Comparison of ENCODE assay signal across 8 cellular contexts in genomic region chr4:55396305-55397023, GRCh38. TPM values are rescaled to one million over a fixed set of nuclear protein-coding genes. Genes with fewer than 3 reads are reported as not detected.
DNase-seq lines count a peak whose midpoint lies in the region; ATAC-seq and TF ChIP-seq lines count a peak whose summit lies in the region.

No MANE protein-coding gene starts in this region.

- peak overlapping the region; percentile 87 to 97 for H3K27ac Mint-ChIP-seq in natural killer cell treated with Interleukin-12 subunit alpha and Interleukin-12 subunit beta and Interleukin-15 and Interleukin-18, amount 100 ng/mL, for 72 hours

- ATAC-seq in HG02840 (IDR thresholded peaks at IDR 0.05; ENCODE audit: low FRiP score, unreplicated experiment) (peak; percentile 39), upper lobe of right lung (peak; percentile 53)
- peak; percentile 11 to 46 for ATAC-seq in natural killer cell treated with Interleukin-12 subunit alpha and Interleukin-12 subunit beta and Interleukin-15 and Interleukin-18, amount 100 ng/mL, for 72 hours

- no peaks in the 10 kb centered on the region for H3K9me3 ChIP-seq in upper lobe of right lung

- H3K4me3 Mint-ChIP-seq in natural killer cell treated with Interleukin-12 subunit alpha and Interleukin-12 subunit beta and Interleukin-15 and Interleukin-18, amount 100 ng/mL, for 72 hours: peak overlapping the region; percentile 97

- H3K27me3 ChIP-seq in upper lobe of right lung: no peaks in the 10 kb centered on the region

- peaks cover 32% of the 10 kb centered on the region for H3K36me3 Mint-ChIP-seq in natural killer cell treated with Interleukin-12 subunit alpha and Interleukin-12 subunit beta and Interleukin-15 and Interleukin-18, amount 100 ng/mL, for 72 hours

- intact Hi-C loops in upper lobe of right lung (cut with DNase I): no loop called here

- DNase-seq in SIG-M5 treated with dmso at 0.1 percent for 504 hours (lab: John Stamatoyannopoulos, UW; ENCODE audit: unreplicated experiment) (peak; percentile 27), SIG-M5 (lab: John Stamatoyannopoulos, UW) (no peak), NCI-H526 treated with DMSO at 0.1 percent for 48 hours (lab: John Stamatoyannopoulos, UW) (peak; percentile 36), activated T-helper 1 cell treated with Interleukin-2 at 50 U/mL for 16 hours (ENCODE audit: low read depth) (peak; percentile 3), fibroblast of mammary gland (ENCODE audit: low read depth) (peak; percentile 43), upper lobe of right lung (peak; percentile 80)
- no peak for DNase-seq in natural killer cell treated with Interleukin-12 subunit alpha and Interleukin-12 subunit beta and Interleukin-15 and Interleukin-18, amount 100 ng/mL, for 72 hours (ENCODE audit: low spot score)

- peak overlapping the region; percentile 77 for H3K4me3 ChIP-seq in fibroblast of mammary gland (ENCODE audit: control insufficient read depth, low read depth, low read length)
- peak overlapping the region; percentile 99 for H3K4me3 ChIP-seq in upper lobe of right lung

- H3K4me1 Mint-ChIP-seq in natural killer cell treated with Interleukin-12 subunit alpha and Interleukin-12 subunit beta and Interleukin-15 and Interleukin-18, amount 100 ng/mL, for 72 hours (ENCODE audit: low read depth in 2 of 2): peaks cover 35 to 47% of the 10 kb centered on the region in 2 donors

- H3K36me3 ChIP-seq in upper lobe of right lung: peaks cover 20% of the 10 kb centered on the region

- peaks cover 29% of the 10 kb centered on the region for H3K4me1 ChIP-seq in upper lobe of right lung

- peak overlapping the region; percentile 98 for H3K27ac ChIP-seq in upper lobe of right lung

- no peaks in the 10 kb centered on the region for H3K9me3 Mint-ChIP-seq in natural killer cell treated with Interleukin-12 subunit alpha and Interleukin-12 subunit beta and Interleukin-15 and Interleukin-18, amount 100 ng/mL, for 72 hours

- no peaks in the 10 kb centered on the region for H3K27me3 Mint-ChIP-seq in natural killer cell treated with Interleukin-12 subunit alpha and Interleukin-12 subunit beta and Interleukin-15 and Interleukin-18, amount 100 ng/mL, for 72 hours

- TF ChIP-seq CTCF in fibroblast of mammary gland (conservative IDR thresholded peaks at IDR 0.05; ENCODE audit: control insufficient read depth, insufficient read depth, low read depth, low read length): no peak
- no peak for TF ChIP-seq CTCF in upper lobe of right lung (IDR thresholded peaks at IDR 0.05)

RNA-seq across cellular contexts. Expression of gene TMEM165, which starts 0.7 kb away (rescaled TPM):
- total RNA-seq in natural killer cell treated with Interleukin-12 subunit alpha and Interleukin-12 subunit beta and Interleukin-15 and Interleukin-18, amount 100 ng/mL, for 72 hours: 100 to 1,000 TPM; 134 to 157 TPM
- total RNA-seq in upper lobe of right lung: 141 TPM

RNA-seq across cellular contexts. Expression of gene SRD5A3, which starts 50.4 kb away (rescaled TPM):
- total RNA-seq in natural killer cell treated with Interleukin-12 subunit alpha and Interleukin-12 subunit beta and Interleukin-15 and Interleukin-18, amount 100 ng/mL, for 72 hours: 1 to 10 TPM; 7.2 to 7.3 TPM
- total RNA-seq in upper lobe of right lung: 19.6 TPM

Comparison
In these comparisons a context has a peak if more than half of its experiments do, and no peak if none do; other contexts are left out.
1. DNase-seq: peak in SIG-M5 treated with dmso at 0.1 percent for 504 hours (single experiment), NCI-H526 treated with DMSO at 0.1 percent for 48 hours (single experiment), activated T-helper 1 cell treated with Interleukin-2 at 50 U/mL for 16 hours (single experiment), fibroblast of mammary gland (single experiment) and upper lobe of right lung (single experiment); none in SIG-M5 (single experiment) and natural killer cell treated with Interleukin-12 subunit alpha and Interleukin-12 subunit beta and Interleukin-15 and Interleukin-18, amount 100 ng/mL, for 72 hours (single experiment).
2. Peak in every context shown above with its lines, with median percentiles within 50 percentile points of each other: ATAC-seq.